ENCODE assay signal across 10 cellular contexts in genomic region chr17:50265690-50266306, GRCh38. TPM values are rescaled to one million over a fixed set of nuclear protein-coding genes. Genes with fewer than 3 reads are reported as not detected.
A peak's percentile ranks its signal among the peaks of the same experiment; 100 is the strongest.
DNase-seq lines count a peak whose midpoint lies in the region; ATAC-seq and TF ChIP-seq lines count a peak whose summit lies in the region.
"Had no signal": no experiment of that assay in that cellular context is flagged by ENCODE, and none has a peak within 500 bp of the region (broad histone marks: within the 10 kb centered on the region; RNA-seq: fewer than 3 reads in every experiment).

No MANE protein-coding gene starts in this region.

- TF ChIP-seq CTCF in AG10803 (conservative IDR thresholded peaks at IDR 0.05; ENCODE audit: low read length): no peak
- no peak for TF ChIP-seq CTCF in endothelial cell (IDR thresholded peaks at IDR 0.05; ENCODE audit: unreplicated experiment)

- peaks cover 7% of the 10 kb centered on the region for H3K36me3 Mint-ChIP-seq in endothelial cell (ENCODE audit: low read depth, unreplicated experiment)

- peaks cover 10% of the 10 kb centered on the region for H3K27me3 Mint-ChIP-seq in endothelial cell (ENCODE audit: unreplicated experiment)

- peaks cover 6% of the 10 kb centered on the region for H3K4me1 Mint-ChIP-seq in endothelial cell (ENCODE audit: unreplicated experiment)

- H3K4me3 Mint-ChIP-seq in endothelial cell (ENCODE audit: unreplicated experiment): peak overlapping the region; percentile 28

- peak overlapping the region; percentile 19 for H3K27ac ChIP-seq in rectal smooth muscle tissue (ENCODE audit: low read depth, low read length)
- H3K27ac ChIP-seq: BLaER1 had no signal

- H3K9me3 Mint-ChIP-seq in endothelial cell (ENCODE audit: unreplicated experiment): no peaks in the 10 kb centered on the region

- H3K4me3 ChIP-seq in AG10803 (ENCODE audit: low read length) (peak overlapping the region; percentile 47), rectal smooth muscle tissue (ENCODE audit: low read length) (no peak overlapping the region)
- H3K4me3 ChIP-seq: BLaER1 had no signal

- no peaks in the 10 kb centered on the region for H3K36me3 ChIP-seq in rectal smooth muscle tissue (ENCODE audit: control insufficient read depth, insufficient read depth, low read length)
- H3K36me3 ChIP-seq: BLaER1 had no signal

- peaks cover 31% of the 10 kb centered on the region for H3K4me1 ChIP-seq in rectal smooth muscle tissue (ENCODE audit: control insufficient read depth, insufficient read depth, low read length)

- peak overlapping the region; percentile 50 for H3K27ac Mint-ChIP-seq in endothelial cell (ENCODE audit: unreplicated experiment)

- DNase-seq in AG10803 (ENCODE audit: low read depth): no peak
- DNase-seq in NCI-H1694 (lab: John Stamatoyannopoulos, UW): peak; percentile 32
- no peak for DNase-seq in endothelial cell (ENCODE audit: low spot score)
- DNase-seq in dermis blood vessel endothelial cell: no peak
- no peak for DNase-seq in activated CD4-positive, CD25-positive, alpha-beta regulatory T cell treated with anti-CD3 and anti-CD28 coated beads, Interleukin-2, amount 50 U/mL, for 72 hours
- no peak for DNase-seq in stimulated activated naive CD4-positive, alpha-beta T cell (lab: John Stamatoyannopoulos, UW)
- DNase-seq: hippocampal formation had no signal

- no peaks in the 10 kb centered on the region for H3K27me3 ChIP-seq in rectal smooth muscle tissue (ENCODE audit: control insufficient read depth, insufficient read depth, low read length)
- H3K27me3 ChIP-seq: BLaER1 had no signal

- ATAC-seq in GM19463 (IDR thresholded peaks at IDR 0.05; ENCODE audit: unreplicated experiment): no peak

- H3K9ac ChIP-seq in rectal smooth muscle tissue (ENCODE audit: low read length): no peak overlapping the region
- H3K9ac ChIP-seq: BLaER1 had no signal

RNA-seq across cellular contexts. Expression of gene TMEM92, which starts 8.5 kb away (rescaled TPM):
- total RNA-seq in endothelial cell (ENCODE audit: unreplicated experiment) (28.1 TPM), dermis blood vessel endothelial cell (0.17 and 0.19 TPM in 2 replicates)

Comparison
In these comparisons a context has a peak if more than half of its experiments do, and no peak if none do; other contexts are left out.
1. RNA of gene TMEM92, which starts 8.5 kb away (total RNA-seq): 28.1 TPM in endothelial cell (single experiment); 0.17 to 0.19 TPM in dermis blood vessel endothelial cell; every median in the first group is over 10 times any median in the second.